Comparison of ENCODE assay signal across 10 cellular contexts in genomic region chr17:27793906-27794380, GRCh38. TPM values are rescaled to one million over a fixed set of nuclear protein-coding genes. Genes with fewer than 3 reads are reported as not detected.
DNase-seq lines count a peak whose midpoint lies in the region; ATAC-seq and TF ChIP-seq lines count a peak whose summit lies in the region.
"Had no signal": no experiment of that assay in that cellular context is flagged by ENCODE, and none has a peak within 500 bp of the region (broad histone marks: within the 10 kb centered on the region; RNA-seq: fewer than 3 reads in every experiment).

No MANE protein-coding gene starts in this region.

- no peak overlapping the region for H3K27ac Mint-ChIP-seq in T-helper 1 cell treated with Interleukin-12 subunit alpha and Interleukin-12 subunit beta and Interleukin-4 antibody, amounts not matched to agents 30 μg/mL and 1 μg/mL, for 36 hours
- no peak overlapping the region for H3K27ac Mint-ChIP-seq in activated T-helper 1 cell treated with anti-CD3 and anti-CD28 coated beads, Interleukin-12 subunit alpha, Interleukin-12 subunit beta, Interleukin-2, Interleukin-4 antibody, amounts not matched to agents 30 ng/mL and 10 ng/mL and 1 ng/mL, durations not matched to agents 14 hours and 24 hours and 36 hours
- H3K27ac Mint-ChIP-seq in stimulated activated memory B cell treated with anti-CD40 and anti-IgM and Interleukin-4, amounts not matched to agents 10 μg/mL and 1 μg/mL and 100 μg/mL, for 72 hours, result no peak overlapping the region
- no peak overlapping the region for H3K27ac Mint-ChIP-seq in endothelial cell (ENCODE audit: unreplicated experiment)

- H3K9me3 Mint-ChIP-seq in T-helper 1 cell treated with Interleukin-12 subunit alpha and Interleukin-12 subunit beta and Interleukin-4 antibody, amounts not matched to agents 30 μg/mL and 1 μg/mL, for 36 hours, result no peaks in the 10 kb centered on the region
- H3K9me3 Mint-ChIP-seq in activated T-helper 1 cell treated with anti-CD3 and anti-CD28 coated beads, Interleukin-12 subunit alpha, Interleukin-12 subunit beta, Interleukin-2, Interleukin-4 antibody, amounts not matched to agents 30 ng/mL and 10 ng/mL and 1 ng/mL, durations not matched to agents 14 hours and 24 hours and 36 hours, result no peaks in the 10 kb centered on the region
- H3K9me3 Mint-ChIP-seq in stimulated activated memory B cell treated with anti-CD40 and anti-IgM and Interleukin-4, amounts not matched to agents 10 μg/mL and 1 μg/mL and 100 μg/mL, for 72 hours, result no peaks in the 10 kb centered on the region
- no peaks in the 10 kb centered on the region for H3K9me3 Mint-ChIP-seq in endothelial cell (ENCODE audit: unreplicated experiment)

- peak overlapping the region; percentile 31 for H3K4me3 Mint-ChIP-seq in T-helper 1 cell treated with Interleukin-12 subunit alpha and Interleukin-12 subunit beta and Interleukin-4 antibody, amounts not matched to agents 30 μg/mL and 1 μg/mL, for 36 hours
- H3K4me3 Mint-ChIP-seq in activated T-helper 1 cell treated with anti-CD3 and anti-CD28 coated beads, Interleukin-12 subunit alpha, Interleukin-12 subunit beta, Interleukin-2, Interleukin-4 antibody, amounts not matched to agents 30 ng/mL and 10 ng/mL and 1 ng/mL, durations not matched to agents 14 hours and 24 hours and 36 hours, result peak overlapping the region; percentile 5
- peak overlapping the region; percentile 58 for H3K4me3 Mint-ChIP-seq in stimulated activated memory B cell treated with anti-CD40 and anti-IgM and Interleukin-4, amounts not matched to agents 10 μg/mL and 1 μg/mL and 100 μg/mL, for 72 hours
- H3K4me3 Mint-ChIP-seq in endothelial cell (ENCODE audit: unreplicated experiment), result no peak overlapping the region

- no peak for TF ChIP-seq CTCF in endothelial cell (IDR thresholded peaks at IDR 0.05; ENCODE audit: unreplicated experiment)

- H3K36me3 Mint-ChIP-seq in T-helper 1 cell treated with Interleukin-12 subunit alpha and Interleukin-12 subunit beta and Interleukin-4 antibody, amounts not matched to agents 30 μg/mL and 1 μg/mL, for 36 hours (ENCODE audit: low read depth), result no peaks in the 10 kb centered on the region
- no peaks in the 10 kb centered on the region for H3K36me3 Mint-ChIP-seq in activated T-helper 1 cell treated with anti-CD3 and anti-CD28 coated beads, Interleukin-12 subunit alpha, Interleukin-12 subunit beta, Interleukin-2, Interleukin-4 antibody, amounts not matched to agents 30 ng/mL and 10 ng/mL and 1 ng/mL, durations not matched to agents 14 hours and 24 hours and 36 hours (ENCODE audit: low read depth)
- H3K36me3 Mint-ChIP-seq in stimulated activated memory B cell treated with anti-CD40 and anti-IgM and Interleukin-4, amounts not matched to agents 10 μg/mL and 1 μg/mL and 100 μg/mL, for 72 hours, result no peaks in the 10 kb centered on the region
- H3K36me3 Mint-ChIP-seq in endothelial cell (ENCODE audit: low read depth, unreplicated experiment), result no peaks in the 10 kb centered on the region

- intact Hi-C loops in activated T-helper 1 cell treated with anti-CD3 and anti-CD28 coated beads, Interleukin-12 subunit alpha, Interleukin-12 subunit beta, Interleukin-2, Interleukin-4 antibody, amounts not matched to agents 30 ng/mL and 10 ng/mL and 1 ng/mL, durations not matched to agents 14 hours and 24 hours and 36 hours (cut with micrococcal nuclease), result no loop called here

- no peak for ATAC-seq in stimulated activated memory B cell treated with anti-CD40 and anti-IgM and Interleukin-4, amounts not matched to agents 10 μg/mL and 1 μg/mL and 100 μg/mL, for 72 hours

- DNase-seq in T-helper 1 cell, result no peak
- DNase-seq in activated T-helper 1 cell treated with anti-CD3 and anti-CD28 coated beads, Interleukin-12 subunit alpha, Interleukin-12 subunit beta, Interleukin-2, Interleukin-4 antibody, amounts not matched to agents 30 ng/mL and 10 ng/mL and 1 ng/mL, durations not matched to agents 14 hours and 24 hours and 36 hours (ENCODE audit: low spot score), result no peak
- peak; percentile 15 for DNase-seq in inferior parietal cortex (ENCODE audit: extremely low spot score)
- no peak for DNase-seq in endothelial cell (ENCODE audit: low spot score)
- no peak for DNase-seq in nucleus accumbens (lab: John Stamatoyannopoulos, UW)
- DNase-seq in SHP77 (lab: John Stamatoyannopoulos, UW), result no peak
- DNase-seq: SJCRH30, small intestine had no signal

- H3K4me1 Mint-ChIP-seq in T-helper 1 cell treated with Interleukin-12 subunit alpha and Interleukin-12 subunit beta and Interleukin-4 antibody, amounts not matched to agents 30 μg/mL and 1 μg/mL, for 36 hours (ENCODE audit: low read depth), result peaks cover 4% of the 10 kb centered on the region
- peaks cover 7% of the 10 kb centered on the region for H3K4me1 Mint-ChIP-seq in activated T-helper 1 cell treated with anti-CD3 and anti-CD28 coated beads, Interleukin-12 subunit alpha, Interleukin-12 subunit beta, Interleukin-2, Interleukin-4 antibody, amounts not matched to agents 30 ng/mL and 10 ng/mL and 1 ng/mL, durations not matched to agents 14 hours and 24 hours and 36 hours (ENCODE audit: low read depth)
- peaks cover 7% of the 10 kb centered on the region for H3K4me1 Mint-ChIP-seq in stimulated activated memory B cell treated with anti-CD40 and anti-IgM and Interleukin-4, amounts not matched to agents 10 μg/mL and 1 μg/mL and 100 μg/mL, for 72 hours
- H3K4me1 Mint-ChIP-seq in endothelial cell (ENCODE audit: unreplicated experiment), result peaks cover 25% of the 10 kb centered on the region

- peaks cover 56% of the 10 kb centered on the region for H3K27me3 Mint-ChIP-seq in T-helper 1 cell treated with Interleukin-12 subunit alpha and Interleukin-12 subunit beta and Interleukin-4 antibody, amounts not matched to agents 30 μg/mL and 1 μg/mL, for 36 hours (ENCODE audit: low read depth)
- peaks cover 44% of the 10 kb centered on the region for H3K27me3 Mint-ChIP-seq in activated T-helper 1 cell treated with anti-CD3 and anti-CD28 coated beads, Interleukin-12 subunit alpha, Interleukin-12 subunit beta, Interleukin-2, Interleukin-4 antibody, amounts not matched to agents 30 ng/mL and 10 ng/mL and 1 ng/mL, durations not matched to agents 14 hours and 24 hours and 36 hours (ENCODE audit: insufficient read depth)
- peaks cover 62% of the 10 kb centered on the region for H3K27me3 Mint-ChIP-seq in stimulated activated memory B cell treated with anti-CD40 and anti-IgM and Interleukin-4, amounts not matched to agents 10 μg/mL and 1 μg/mL and 100 μg/mL, for 72 hours
- peaks cover 18% of the 10 kb centered on the region for H3K27me3 Mint-ChIP-seq in endothelial cell (ENCODE audit: unreplicated experiment)

RNA-seq across cellular contexts. Expression of gene NOS2, which starts 6.4 kb away (rescaled TPM):
- not detected in 2 replicates for total RNA-seq in activated T-helper 1 cell treated with anti-CD3 and anti-CD28 coated beads, Interleukin-12 subunit alpha, Interleukin-12 subunit beta, Interleukin-2, Interleukin-4 antibody, amounts not matched to agents 30 ng/mL and 10 ng/mL and 1 ng/mL, durations not matched to agents 14 hours and 24 hours and 36 hours
- total RNA-seq in endothelial cell (ENCODE audit: unreplicated experiment), result 1.3 TPM
- total RNA-seq: SJCRH30 had no signal
